ENCODE assay signal across 1 cellular context in the genomic region with DNA sequence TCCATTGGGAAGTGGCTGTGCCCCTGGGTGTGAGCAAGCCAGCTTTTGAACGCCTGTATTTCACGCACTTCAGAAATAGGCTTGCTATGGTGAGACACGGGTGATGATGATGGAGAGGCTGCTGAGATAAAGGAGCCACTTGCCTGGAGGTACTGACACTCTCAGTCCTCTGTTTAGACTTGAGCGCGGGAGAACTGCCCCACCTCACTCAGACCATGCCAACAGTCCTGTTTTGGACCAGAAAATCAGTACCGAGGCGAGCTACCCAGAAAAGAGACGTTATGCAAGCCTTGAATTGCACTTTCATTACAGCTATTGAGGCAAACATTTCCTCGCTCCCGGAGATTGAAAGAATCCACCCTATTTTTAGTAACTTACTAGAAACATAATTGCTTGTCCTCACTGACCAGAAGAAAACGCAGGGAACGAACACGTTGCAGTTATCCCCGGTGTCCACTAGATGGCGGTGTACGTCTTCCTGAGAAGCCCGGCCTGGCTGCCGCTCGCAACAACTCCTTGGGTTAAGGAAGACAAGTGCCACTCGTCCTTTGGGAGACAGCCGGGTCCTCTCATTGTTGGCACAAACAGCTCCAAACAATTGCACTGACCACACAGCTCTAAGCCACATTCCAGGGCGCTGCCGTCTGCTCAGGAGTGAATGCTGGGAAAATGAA.
TF ChIP-seq lines count a peak whose summit lies in the region.

No MANE protein-coding gene starts in this region.

TF ChIP-seq in GM23338, 12 proteins besides CTCF, POLR2A, EP300 and RAD21 (continued from another document):
- TF ChIP-seq, protein P1, sequence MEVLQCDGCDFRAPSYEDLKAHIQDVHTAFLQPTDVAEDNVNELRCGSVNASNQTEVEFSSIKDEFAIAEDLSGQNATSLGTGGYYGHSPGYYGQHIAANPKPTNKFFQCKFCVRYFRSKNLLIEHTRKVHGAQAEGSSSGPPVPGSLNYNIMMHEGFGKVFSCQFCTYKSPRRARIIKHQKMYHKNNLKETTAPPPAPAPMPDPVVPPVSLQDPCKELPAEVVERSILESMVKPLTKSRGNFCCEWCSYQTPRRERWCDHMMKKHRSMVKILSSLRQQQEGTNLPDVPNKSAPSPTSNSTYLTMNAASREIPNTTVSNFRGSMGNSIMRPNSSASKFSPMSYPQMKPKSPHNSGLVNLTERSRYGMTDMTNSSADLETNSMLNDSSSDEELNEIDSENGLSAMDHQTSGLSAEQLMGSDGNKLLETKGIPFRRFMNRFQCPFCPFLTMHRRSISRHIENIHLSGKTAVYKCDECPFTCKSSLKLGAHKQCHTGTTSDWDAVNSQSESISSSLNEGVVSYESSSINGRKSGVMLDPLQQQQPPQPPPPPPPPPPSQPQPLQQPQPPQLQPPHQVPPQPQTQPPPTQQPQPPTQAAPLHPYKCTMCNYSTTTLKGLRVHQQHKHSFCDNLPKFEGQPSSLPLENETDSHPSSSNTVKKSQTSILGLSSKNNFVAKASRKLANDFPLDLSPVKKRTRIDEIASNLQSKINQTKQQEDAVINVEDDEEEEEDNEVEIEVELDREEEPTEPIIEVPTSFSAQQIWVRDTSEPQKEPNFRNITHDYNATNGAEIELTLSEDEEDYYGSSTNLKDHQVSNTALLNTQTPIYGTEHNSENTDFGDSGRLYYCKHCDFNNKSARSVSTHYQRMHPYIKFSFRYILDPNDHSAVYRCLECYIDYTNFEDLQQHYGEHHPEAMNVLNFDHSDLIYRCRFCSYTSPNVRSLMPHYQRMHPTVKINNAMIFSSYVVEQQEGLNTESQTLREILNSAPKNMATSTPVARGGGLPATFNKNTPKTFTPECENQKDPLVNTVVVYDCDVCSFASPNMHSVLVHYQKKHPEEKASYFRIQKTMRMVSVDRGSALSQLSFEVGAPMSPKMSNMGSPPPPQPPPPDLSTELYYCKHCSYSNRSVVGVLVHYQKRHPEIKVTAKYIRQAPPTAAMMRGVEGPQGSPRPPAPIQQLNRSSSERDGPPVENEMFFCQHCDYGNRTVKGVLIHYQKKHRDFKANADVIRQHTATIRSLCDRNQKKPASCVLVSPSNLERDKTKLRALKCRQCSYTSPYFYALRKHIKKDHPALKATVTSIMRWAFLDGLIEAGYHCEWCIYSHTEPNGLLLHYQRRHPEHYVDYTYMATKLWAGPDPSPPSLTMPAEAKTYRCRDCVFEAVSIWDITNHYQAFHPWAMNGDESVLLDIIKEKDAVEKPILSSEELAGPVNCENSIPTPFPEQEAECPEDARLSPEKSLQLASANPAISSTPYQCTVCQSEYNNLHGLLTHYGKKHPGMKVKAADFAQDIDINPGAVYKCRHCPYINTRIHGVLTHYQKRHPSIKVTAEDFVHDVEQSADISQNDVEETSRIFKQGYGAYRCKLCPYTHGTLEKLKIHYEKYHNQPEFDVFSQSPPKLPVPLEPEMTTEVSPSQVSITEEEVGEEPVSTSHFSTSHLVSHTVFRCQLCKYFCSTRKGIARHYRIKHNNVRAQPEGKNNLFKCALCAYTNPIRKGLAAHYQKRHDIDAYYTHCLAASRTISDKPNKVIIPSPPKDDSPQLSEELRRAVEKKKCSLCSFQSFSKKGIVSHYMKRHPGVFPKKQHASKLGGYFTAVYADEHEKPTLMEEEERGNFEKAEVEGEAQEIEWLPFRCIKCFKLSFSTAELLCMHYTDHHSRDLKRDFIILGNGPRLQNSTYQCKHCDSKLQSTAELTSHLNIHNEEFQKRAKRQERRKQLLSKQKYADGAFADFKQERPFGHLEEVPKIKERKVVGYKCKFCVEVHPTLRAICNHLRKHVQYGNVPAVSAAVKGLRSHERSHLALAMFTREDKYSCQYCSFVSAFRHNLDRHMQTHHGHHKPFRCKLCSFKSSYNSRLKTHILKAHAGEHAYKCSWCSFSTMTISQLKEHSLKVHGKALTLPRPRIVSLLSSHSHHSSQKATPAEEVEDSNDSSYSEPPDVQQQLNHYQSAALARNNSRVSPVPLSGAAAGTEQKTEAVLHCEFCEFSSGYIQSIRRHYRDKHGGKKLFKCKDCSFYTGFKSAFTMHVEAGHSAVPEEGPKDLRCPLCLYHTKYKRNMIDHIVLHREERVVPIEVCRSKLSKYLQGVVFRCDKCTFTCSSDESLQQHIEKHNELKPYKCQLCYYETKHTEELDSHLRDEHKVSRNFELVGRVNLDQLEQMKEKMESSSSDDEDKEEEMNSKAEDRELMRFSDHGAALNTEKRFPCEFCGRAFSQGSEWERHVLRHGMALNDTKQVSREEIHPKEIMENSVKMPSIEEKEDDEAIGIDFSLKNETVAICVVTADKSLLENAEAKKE (CRISPR knock-in tag; IDR thresholded peaks at IDR 0.05) = no peak
- no peak for TF ChIP-seq EZH2 (IDR thresholded peaks at IDR 0.05; ENCODE audit: low read depth, unreplicated experiment)
- TF ChIP-seq ZNF114 (CRISPR knock-in tag; IDR thresholded peaks at IDR 0.05) = no peak
- TF ChIP-seq NANOG (IDR thresholded peaks at IDR 0.05; ENCODE audit: borderline replicate concordance) = no peak
- TF ChIP-seq STAT1 (IDR thresholded peaks at IDR 0.05; ENCODE audit: unreplicated experiment) = no peak
- TF ChIP-seq, protein P2, sequence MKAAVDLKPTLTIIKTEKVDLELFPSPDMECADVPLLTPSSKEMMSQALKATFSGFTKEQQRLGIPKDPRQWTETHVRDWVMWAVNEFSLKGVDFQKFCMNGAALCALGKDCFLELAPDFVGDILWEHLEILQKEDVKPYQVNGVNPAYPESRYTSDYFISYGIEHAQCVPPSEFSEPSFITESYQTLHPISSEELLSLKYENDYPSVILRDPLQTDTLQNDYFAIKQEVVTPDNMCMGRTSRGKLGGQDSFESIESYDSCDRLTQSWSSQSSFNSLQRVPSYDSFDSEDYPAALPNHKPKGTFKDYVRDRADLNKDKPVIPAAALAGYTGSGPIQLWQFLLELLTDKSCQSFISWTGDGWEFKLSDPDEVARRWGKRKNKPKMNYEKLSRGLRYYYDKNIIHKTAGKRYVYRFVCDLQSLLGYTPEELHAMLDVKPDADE (IDR thresholded peaks at IDR 0.05) = no peak
- TF ChIP-seq JUNB (IDR thresholded peaks at IDR 0.05; ENCODE audit: unreplicated experiment) = no peak
